In the genomic region with DNA sequence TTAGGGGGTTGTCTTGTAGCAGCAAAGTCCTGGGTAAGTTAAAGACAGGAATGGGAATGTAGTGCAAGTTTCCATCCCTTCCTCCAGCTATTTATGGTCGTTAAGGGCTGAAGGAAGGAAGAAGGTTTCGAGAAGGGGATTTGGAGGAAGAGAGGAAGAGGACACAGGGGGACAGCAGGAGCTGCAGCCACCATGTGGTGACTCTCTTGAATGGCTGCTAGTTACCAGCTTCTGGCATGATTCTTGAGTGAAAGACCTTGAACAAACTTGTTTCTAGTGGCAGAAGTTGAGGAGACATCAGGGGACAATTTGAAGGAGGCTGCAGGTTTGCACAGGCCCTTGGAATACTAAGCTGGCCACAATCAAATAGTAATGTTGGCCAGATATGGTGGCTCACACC, we compare ENCODE assay signal across 2 cellular contexts.
TF ChIP-seq lines count a peak whose summit lies in the region.

No MANE protein-coding gene starts in this region.

TF ChIP-seq in HepG2, 621 proteins besides CTCF, POLR2A, EP300 and RAD21:
- peak; percentile 51; the same call in 1 of the 2 replicates for TF ChIP-seq SMC3 (IDR thresholded peaks at IDR 0.05; ENCODE audit: low read length)
- TF ChIP-seq ZNF12 (CRISPR knock-in tag; IDR thresholded peaks at IDR 0.05), result no peak
- TF ChIP-seq STAG1 (CRISPR knock-in tag; IDR thresholded peaks at IDR 0.05), result peak; percentile 66

TF ChIP-seq in K562, 482 proteins besides CTCF, POLR2A, EP300 and RAD21:
- TF ChIP-seq MYBL2 (IDR thresholded peaks at IDR 0.05; ENCODE audit: low read depth), result no peak
- TF ChIP-seq MYBL2 (CRISPR knock-in tag; IDR thresholded peaks at IDR 0.05; ENCODE audit: borderline replicate concordance), result no peak
- TF ChIP-seq XRCC5 (IDR thresholded peaks at IDR 0.05; ENCODE audit: low read depth, low read length), result no peak
- TF ChIP-seq, protein P1, sequence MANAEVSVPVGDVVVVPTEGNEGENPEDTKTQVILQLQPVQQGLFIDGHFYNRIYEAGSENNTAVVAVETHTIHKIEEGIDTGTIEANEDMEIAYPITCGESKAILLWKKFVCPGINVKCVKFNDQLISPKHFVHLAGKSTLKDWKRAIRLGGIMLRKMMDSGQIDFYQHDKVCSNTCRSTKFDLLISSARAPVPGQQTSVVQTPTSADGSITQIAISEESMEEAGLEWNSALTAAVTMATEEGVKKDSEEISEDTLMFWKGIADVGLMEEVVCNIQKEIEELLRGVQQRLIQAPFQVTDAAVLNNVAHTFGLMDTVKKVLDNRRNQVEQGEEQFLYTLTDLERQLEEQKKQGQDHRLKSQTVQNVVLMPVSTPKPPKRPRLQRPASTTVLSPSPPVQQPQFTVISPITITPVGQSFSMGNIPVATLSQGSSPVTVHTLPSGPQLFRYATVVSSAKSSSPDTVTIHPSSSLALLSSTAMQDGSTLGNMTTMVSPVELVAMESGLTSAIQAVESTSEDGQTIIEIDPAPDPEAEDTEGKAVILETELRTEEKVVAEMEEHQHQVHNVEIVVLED (CRISPR knock-in tag; IDR thresholded peaks at IDR 0.05), result no peak
- no peak for TF ChIP-seq NCOA2 (IDR thresholded peaks at IDR 0.05; ENCODE audit: partially characterized antibody in 2 of 2)
- TF ChIP-seq CHD1 (IDR thresholded peaks at IDR 0.05; ENCODE audit: low read length), result no peak
- TF ChIP-seq ILK (tag; IDR thresholded peaks at IDR 0.05; ENCODE audit: borderline replicate concordance, low read depth), result no peak
- TF ChIP-seq ZFX (CRISPR knock-in tag; IDR thresholded peaks at IDR 0.05), result no peak
- no peak for TF ChIP-seq ZNF124 (CRISPR knock-in tag; IDR thresholded peaks at IDR 0.05)
- no peak for TF ChIP-seq XRCC4 (IDR thresholded peaks at IDR 0.05; ENCODE audit: extremely low read depth, insufficient read depth, insufficient read length)
- no peak for TF ChIP-seq TSC22D4 (tag; IDR thresholded peaks at IDR 0.05)
- no peak for TF ChIP-seq PTBP1 (IDR thresholded peaks at IDR 0.05; ENCODE audit: low read depth, low read length)
- no peak for TF ChIP-seq BRD4 (IDR thresholded peaks at IDR 0.05)
- TF ChIP-seq ZNF695 (CRISPR knock-in tag; IDR thresholded peaks at IDR 0.05), result no peak
- TF ChIP-seq MTA3 (IDR thresholded peaks at IDR 0.05; ENCODE audit: borderline replicate concordance), result no peak
- TF ChIP-seq, protein P2, sequence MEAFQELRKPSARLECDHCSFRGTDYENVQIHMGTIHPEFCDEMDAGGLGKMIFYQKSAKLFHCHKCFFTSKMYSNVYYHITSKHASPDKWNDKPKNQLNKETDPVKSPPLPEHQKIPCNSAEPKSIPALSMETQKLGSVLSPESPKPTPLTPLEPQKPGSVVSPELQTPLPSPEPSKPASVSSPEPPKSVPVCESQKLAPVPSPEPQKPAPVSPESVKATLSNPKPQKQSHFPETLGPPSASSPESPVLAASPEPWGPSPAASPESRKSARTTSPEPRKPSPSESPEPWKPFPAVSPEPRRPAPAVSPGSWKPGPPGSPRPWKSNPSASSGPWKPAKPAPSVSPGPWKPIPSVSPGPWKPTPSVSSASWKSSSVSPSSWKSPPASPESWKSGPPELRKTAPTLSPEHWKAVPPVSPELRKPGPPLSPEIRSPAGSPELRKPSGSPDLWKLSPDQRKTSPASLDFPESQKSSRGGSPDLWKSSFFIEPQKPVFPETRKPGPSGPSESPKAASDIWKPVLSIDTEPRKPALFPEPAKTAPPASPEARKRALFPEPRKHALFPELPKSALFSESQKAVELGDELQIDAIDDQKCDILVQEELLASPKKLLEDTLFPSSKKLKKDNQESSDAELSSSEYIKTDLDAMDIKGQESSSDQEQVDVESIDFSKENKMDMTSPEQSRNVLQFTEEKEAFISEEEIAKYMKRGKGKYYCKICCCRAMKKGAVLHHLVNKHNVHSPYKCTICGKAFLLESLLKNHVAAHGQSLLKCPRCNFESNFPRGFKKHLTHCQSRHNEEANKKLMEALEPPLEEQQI (IDR thresholded peaks at IDR 0.05), result no peak
- TF ChIP-seq ZNF165 (CRISPR knock-in tag; IDR thresholded peaks at IDR 0.05; ENCODE audit: borderline replicate concordance), result no peak
TF ChIP-seq in K562: peak in this region for 0.
